In the genomic region with DNA sequence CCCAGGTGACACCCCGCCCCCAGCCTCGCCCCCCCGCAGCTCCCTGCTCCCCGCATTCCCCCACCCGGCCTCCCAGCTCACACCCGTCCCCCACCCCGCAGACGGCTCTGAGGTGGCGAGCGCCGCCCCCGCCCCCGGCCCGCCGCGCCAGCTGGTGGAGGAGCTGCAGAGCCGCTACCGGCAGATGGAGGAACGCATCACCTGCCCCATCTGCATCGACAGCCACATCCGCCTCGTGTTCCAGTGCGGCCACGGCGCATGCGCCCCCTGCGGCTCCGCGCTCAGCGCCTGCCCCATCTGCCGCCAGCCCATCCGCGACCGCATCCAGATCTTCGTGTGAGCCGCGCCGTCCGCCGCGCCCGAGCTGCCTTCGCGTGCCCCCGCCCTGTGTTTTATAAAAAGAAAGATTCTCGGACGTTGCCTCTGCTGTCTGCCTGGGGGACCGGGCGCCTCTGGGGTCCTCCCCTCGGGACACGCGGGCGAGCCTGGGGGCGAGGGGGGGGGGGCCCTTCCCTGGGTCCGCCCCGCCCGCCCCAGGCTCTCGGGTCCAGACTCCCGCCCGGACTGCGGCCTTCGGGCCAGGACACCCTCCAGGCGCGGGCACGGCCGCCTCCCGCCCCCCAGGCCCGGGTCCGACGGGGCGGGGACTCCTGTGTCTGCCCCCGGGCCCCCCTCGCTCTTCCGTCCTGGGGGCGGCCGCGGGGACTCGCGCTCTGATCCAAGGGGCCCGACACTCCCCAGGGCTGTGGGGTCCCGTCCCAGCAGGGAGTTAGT, we compare ENCODE assay signal across 9 cellular contexts. TPM values are rescaled to one million over a fixed set of nuclear protein-coding genes. Genes with fewer than 3 reads are reported as not detected.
DNase-seq lines count a peak whose midpoint lies in the region; ATAC-seq, FAIRE-seq and TF ChIP-seq lines count a peak whose summit lies in the region.
"Had no signal": no experiment of that assay in that cellular context is flagged by ENCODE, and none has a peak within 500 bp of the region (broad histone marks: within the 10 kb centered on the region; RNA-seq: fewer than 3 reads in every experiment).

No MANE protein-coding gene starts in this region.

- TF ChIP-seq CTCF in bronchial epithelial cell (IDR thresholded peaks at IDR 0.05; ENCODE audit: insufficient read depth, low read length, severe bottlenecking) (peak; percentile 3), lower leg skin (IDR thresholded peaks at IDR 0.05) (no peak), osteocyte (IDR thresholded peaks at IDR 0.05) (no peak)

- H3K4me3 ChIP-seq in bronchial epithelial cell (ENCODE audit: low read depth, low read length) (no peak overlapping the region), lower leg skin (ENCODE audit: low read depth, poor library complexity, severe bottlenecking) (no peak overlapping the region)

- no peak overlapping the region for H3K4me3 Mint-ChIP-seq in osteocyte (ENCODE audit: unreplicated experiment)

- peaks cover 8% of the 10 kb centered on the region for H3K27me3 ChIP-seq in bronchial epithelial cell (ENCODE audit: control insufficient read depth, insufficient read depth, low read length)

- peak; percentile 58 for ATAC-seq in GM19324 (IDR thresholded peaks at IDR 0.05; ENCODE audit: low FRiP score, unreplicated experiment)

- H3K9me3 Mint-ChIP-seq in osteocyte (ENCODE audit: unreplicated experiment): no peaks in the 10 kb centered on the region

- H3K4me1 Mint-ChIP-seq in osteocyte (ENCODE audit: unreplicated experiment): peaks cover 2% of the 10 kb centered on the region

- TF ChIP-seq POLR2A in lower leg skin (IDR thresholded peaks at IDR 0.05): no peak

- DNase-seq in HUDEP-2 (lab: John Stamatoyannopoulos, UW; ENCODE audit: unreplicated experiment in 76 of 76) (peak in 73 of 76 experiments; percentile 18 to 88 (median 72)), bronchial epithelial cell (ENCODE audit: low read depth) (peak; percentile 49), lower leg skin (ENCODE audit: low spot score in 2 of 2) (peak; percentile 66 to 96), osteocyte (ENCODE audit: extremely low spot score, unreplicated experiment) (no peak), KG1 (lab: John Stamatoyannopoulos, UW) (no peak)
- DNase-seq in activated CD4-positive, CD25-positive, alpha-beta regulatory T cell (lab: John Stamatoyannopoulos, UW): peak; percentile 74 to 93 (median 83)
- peak; percentile 87 to 90 for DNase-seq in stimulated activated CD8-positive, alpha-beta memory T cell treated with anti-CD3 and anti-CD28 coated beads, Interleukin-2, amount 100 ng/mL, for 1 hour (ENCODE audit: low read depth in 2 of 2)

- no peaks in the 10 kb centered on the region for H3K36me3 Mint-ChIP-seq in osteocyte (ENCODE audit: unreplicated experiment)

- H3K36me3 ChIP-seq in bronchial epithelial cell (ENCODE audit: control insufficient read depth, insufficient read depth, low read length): peaks cover 1% of the 10 kb centered on the region

- intact Hi-C loops in lower leg skin (cut with DNase I; ENCODE audit: low total_unique reads): no loop called here

- no peak for FAIRE-seq in bronchial epithelial cell (lab: Jason Lieb, UNC)
- FAIRE-seq: TTC549 had no signal

- H3K27me3 Mint-ChIP-seq in osteocyte (ENCODE audit: unreplicated experiment): no peaks in the 10 kb centered on the region

- H3K27ac Mint-ChIP-seq in osteocyte (ENCODE audit: unreplicated experiment): no peak overlapping the region

- WGBS in lower leg skin, 2 donors: 4 to 6% methylated on average over 32 to 39 of the region's 81 CpGs

RNA-seq across cellular contexts. Expression of gene MMP23B, which starts 1.6 kb away (rescaled TPM):
- total RNA-seq in bronchial epithelial cell (0.26 and 0.38 TPM in 2 replicates), lower leg skin (1 to 10 TPM; 2.1 to 3.9 (median 3.2) TPM), osteocyte (4.8 and 8.5 TPM in 2 replicates)

RNA-seq across cellular contexts. Expression of gene MIB2, which starts 15.1 kb away (rescaled TPM):
- total RNA-seq in bronchial epithelial cell (78.2 and 82.2 TPM in 2 replicates), lower leg skin (100 to 1,000 TPM; 117 to 216 (median 138) TPM), osteocyte (105 and 108 TPM in 2 replicates)

RNA-seq across cellular contexts. Expression of gene CDK11B, which starts 28.4 kb away (rescaled TPM):
- total RNA-seq in bronchial epithelial cell (5.0 and 7.6 TPM in 2 replicates), lower leg skin (10 to 100 TPM; 19.4 to 42.3 (median 21.8) TPM), osteocyte (28.8 and 29.7 TPM in 2 replicates)

RNA-seq across cellular contexts. Expression of gene FNDC10, which starts 30.4 kb away (rescaled TPM):
- 0.26 TPM in 2 replicates for total RNA-seq in bronchial epithelial cell
- 10 to 100 TPM; 10.5 to 18.9 (median 13.3) TPM for total RNA-seq in lower leg skin
- total RNA-seq in osteocyte: 25.6 and 28.0 TPM in 2 replicates

RNA-seq across cellular contexts. Expression of gene SSU72, which starts 55.7 kb away (rescaled TPM):
- 54.0 and 56.1 TPM in 2 replicates for total RNA-seq in bronchial epithelial cell
- total RNA-seq in lower leg skin: 100 to 1,000 TPM in 3 of 4 donors, 10 to 100 TPM in 1; 96.4 to 163 (median 123) TPM
- total RNA-seq in osteocyte: 117 and 121 TPM in 2 replicates

Comparison
In these comparisons a context has a peak if more than half of its experiments do, and no peak if none do; other contexts are left out.
1. DNase-seq: peak in HUDEP-2 (73 of 76), activated CD4-positive, CD25-positive, alpha-beta regulatory T cell (4 of 4), bronchial epithelial cell (single experiment), lower leg skin (2 of 2) and stimulated activated CD8-positive, alpha-beta memory T cell treated with anti-CD3 and anti-CD28 coated beads, Interleukin-2, amount 100 ng/mL, for 1 hour (2 of 2); none in osteocyte (single experiment) and KG1 (single experiment).